Comparison of ENCODE assay signal across 8 cellular contexts in the genomic region with DNA sequence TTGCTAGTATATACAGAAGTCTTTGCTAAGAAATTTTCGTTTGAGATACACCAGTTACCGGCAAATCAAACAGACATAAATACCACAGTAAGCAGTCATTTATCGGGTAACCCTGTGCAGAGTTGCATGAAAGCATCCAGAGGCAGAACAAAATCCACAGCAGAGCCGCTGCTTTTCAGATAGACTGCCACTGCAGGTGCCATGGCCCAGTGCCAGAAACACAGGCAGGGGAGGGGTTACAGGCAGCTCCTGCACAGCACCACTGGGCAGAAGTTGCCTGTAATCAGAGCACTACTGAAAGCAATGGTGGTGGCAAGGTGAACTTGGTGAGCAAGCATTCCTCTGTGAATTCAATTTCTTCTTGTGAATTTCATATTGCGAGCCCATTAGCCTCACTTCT.
DNase-seq lines count a peak whose midpoint lies in the region; ATAC-seq and TF ChIP-seq lines count a peak whose summit lies in the region.

No MANE protein-coding gene starts in this region.

- H3K9me3 Mint-ChIP-seq in immature natural killer cell, result no peaks in the 10 kb centered on the region

- H3K4me3 ChIP-seq in DND-41 (ENCODE audit: low read depth in 1 of 2, low read length in 2 of 2) (peak overlapping the region in 1 of 2 experiments; percentile 47; a peak in 2 of 4 replicates), retinal pigment epithelial cell (ENCODE audit: low read length) (no peak overlapping the region)

- peaks cover 8 to 18% (median 17%) of the 10 kb centered on the region in 3 donors for H3K36me3 Mint-ChIP-seq in immature natural killer cell

- H3K27me3 Mint-ChIP-seq in immature natural killer cell (ENCODE audit: low read depth in 3 of 3), result peaks cover 0 to 4% (median 0%) of the 10 kb centered on the region in 3 donors

- H2AFZ ChIP-seq in DND-41 (ENCODE audit: low read depth, low read length), result peak overlapping the region; percentile 49; the same call in 1 of the 2 replicates

- peak overlapping the region; percentile 65 for H3K4me2 ChIP-seq in DND-41 (ENCODE audit: insufficient read depth, low read length)

- no peaks in the 10 kb centered on the region for H3K36me3 ChIP-seq in DND-41 (ENCODE audit: insufficient read depth, low read length)

- H4K20me1 ChIP-seq in DND-41 (ENCODE audit: insufficient read depth, low read length), result no peaks in the 10 kb centered on the region

- TF ChIP-seq CTCF in DND-41 (IDR thresholded peaks at IDR 0.05; ENCODE audit: borderline replicate concordance, extremely low read depth, low read length, poor library complexity, severe bottlenecking) (peak; percentile 17), retinal pigment epithelial cell (conservative IDR thresholded peaks at IDR 0.05; ENCODE audit: low read depth, low read length) (no peak)

- no peak overlapping the region for H3K27ac Mint-ChIP-seq in immature natural killer cell

- no peaks in the 10 kb centered on the region for H3K27me3 ChIP-seq in DND-41 (ENCODE audit: insufficient read depth, low read length, poor library complexity)

- peak overlapping the region; percentile 22 for H3K9ac ChIP-seq in DND-41 (ENCODE audit: low read depth, low read length)

- H3K27ac ChIP-seq in DND-41 (ENCODE audit: low read length), result peak overlapping the region; percentile 68

- no peaks in the 10 kb centered on the region for H3K4me1 Mint-ChIP-seq in immature natural killer cell

- H3K9me3 ChIP-seq in DND-41 (ENCODE audit: insufficient read depth, low read length, severe bottlenecking), result no peaks in the 10 kb centered on the region

- H3K4me1 ChIP-seq in DND-41 (ENCODE audit: insufficient read depth, low read length), result peaks cover 18% of the 10 kb centered on the region

- no peak overlapping the region for H3K4me3 Mint-ChIP-seq in immature natural killer cell

- H3K79me2 ChIP-seq in DND-41 (ENCODE audit: insufficient read depth, low read length), result no peaks in the 10 kb centered on the region

- DNase-seq in DND-41 (peak; percentile 92), NCI-H1436 (lab: John Stamatoyannopoulos, UW) (peak; percentile 77), anterior cingulate cortex (lab: John Stamatoyannopoulos, UW) (peak in 37 of 58 donors; percentile 0 to 53 (median 7)), retinal pigment epithelial cell (ENCODE audit: low read depth) (peak; percentile 37), immature natural killer cell (no peak), GOT3 (lab: John Stamatoyannopoulos, UW) (no peak)

- ATAC-seq in DND-41 (ENCODE audit: insufficient read depth, low read depth) (peak; percentile 100), GM21529 (IDR thresholded peaks at IDR 0.05; ENCODE audit: unreplicated experiment) (peak; percentile 58), GM18517 (IDR thresholded peaks at IDR 0.05; ENCODE audit: unreplicated experiment) (no peak)

Comparison
In these comparisons a context has a peak if more than half of its experiments do, and no peak if none do; other contexts are left out.
1. DNase-seq: peak in DND-41 (single experiment), NCI-H1436 (single experiment), anterior cingulate cortex (37 of 58) and retinal pigment epithelial cell (single experiment); none in immature natural killer cell (0 of 3) and GOT3 (single experiment).